In the genomic region with DNA sequence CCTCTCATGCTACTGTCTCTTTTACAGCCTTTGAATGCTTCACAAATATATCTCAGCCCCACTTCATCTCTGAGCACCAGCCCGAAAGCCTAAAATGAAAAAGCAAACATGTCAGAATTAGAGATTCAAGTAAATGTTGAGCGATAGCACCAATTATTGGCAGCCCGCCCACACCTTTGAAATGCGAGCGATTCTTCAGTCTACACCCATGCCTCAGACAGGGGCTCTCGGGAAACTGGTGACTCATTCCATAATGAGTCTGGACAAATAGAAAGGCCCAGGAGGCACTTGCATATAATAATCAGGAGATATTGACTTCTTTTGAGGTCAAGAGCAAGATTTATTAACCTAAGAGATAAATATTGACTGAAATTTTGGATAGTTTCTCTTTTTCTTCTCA, we compare ENCODE assay signal across 10 cellular contexts.
A peak's percentile ranks its signal among the peaks of the same experiment; 100 is the strongest.
DNase-seq lines count a peak whose midpoint lies in the region; ATAC-seq and TF ChIP-seq lines count a peak whose summit lies in the region.
"Had no signal": no experiment of that assay in that cellular context is flagged by ENCODE, and none has a peak within 500 bp of the region (broad histone marks: within the 10 kb centered on the region; RNA-seq: fewer than 3 reads in every experiment).

No MANE protein-coding gene starts in this region.

- H3K36me3 ChIP-seq in upper lobe of right lung, result no peaks in the 10 kb centered on the region

- no peaks in the 10 kb centered on the region for H3K9me3 ChIP-seq in upper lobe of right lung

- TF ChIP-seq CTCF in upper lobe of right lung (IDR thresholded peaks at IDR 0.05), result no peak

- no peak overlapping the region for H3K27ac ChIP-seq in upper lobe of right lung

- intact Hi-C loops in upper lobe of right lung (cut with DNase I), result no loop called here

- H3K27me3 ChIP-seq in upper lobe of right lung, result no peaks in the 10 kb centered on the region

- DNase-seq in NCI-H2171 treated with DMSO at 0.1 percent for 48 hours (lab: John Stamatoyannopoulos, UW), result peak; percentile 16
- no peak for DNase-seq in NCI-H2171 (lab: John Stamatoyannopoulos, UW)
- DNase-seq in RKO (ENCODE audit: low spot score), result peak; percentile 7
- DNase-seq in glomerular visceral epithelial cell (ENCODE audit: extremely low spot score), result peak; percentile 6
- peak; percentile 74 for DNase-seq in upper lobe of right lung
- no peak for DNase-seq in SW 1271 (lab: John Stamatoyannopoulos, UW)
- no peak for DNase-seq in SKM-1 (lab: John Stamatoyannopoulos, UW; ENCODE audit: unreplicated experiment)
- DNase-seq: activated T-cell treated with anti-CD3 and anti-CD28 coated beads for 4 hours had no signal

- H3K4me3 ChIP-seq in upper lobe of right lung, result no peak overlapping the region

- ATAC-seq in upper lobe of right lung (peak; percentile 86), GM18517 (IDR thresholded peaks at IDR 0.05; ENCODE audit: unreplicated experiment) (no peak)
- ATAC-seq: Panc1 had no signal

- H3K4me1 ChIP-seq in upper lobe of right lung, result peaks cover 8% of the 10 kb centered on the region

Comparison
In these comparisons a context has a peak if more than half of its experiments do, and no peak if none do; other contexts are left out.
1. DNase-seq: peak in NCI-H2171 treated with DMSO at 0.1 percent for 48 hours (single experiment), RKO (single experiment), glomerular visceral epithelial cell (single experiment) and upper lobe of right lung (single experiment); none in NCI-H2171 (single experiment), SW 1271 (0 of 2) and SKM-1 (single experiment).